1 cellular context compared by ENCODE assay signal in genomic region chr11:3933165-3933628, GRCh38.
A peak's percentile ranks its signal among the peaks of the same experiment; 100 is the strongest.
TF ChIP-seq lines count a peak whose summit lies in the region.

No MANE protein-coding gene starts in this region.

TF ChIP-seq in HepG2, 621 proteins besides CTCF, POLR2A, EP300 and RAD21 (continued from another document and continues in another):
- TF ChIP-seq ATF4 (CRISPR knock-in tag; IDR thresholded peaks at IDR 0.05) (no peak), NCOR1 (IDR thresholded peaks at IDR 0.05; ENCODE audit: borderline replicate concordance, low read length) (peak; percentile 98), ZBTB37 (CRISPR knock-in tag; IDR thresholded peaks at IDR 0.05) (no peak), ZNF564 (CRISPR knock-in tag; IDR thresholded peaks at IDR 0.05) (no peak), ZNF274 (CRISPR knock-in tag; IDR thresholded peaks at IDR 0.05) (no peak), ZNF383 (CRISPR knock-in tag; IDR thresholded peaks at IDR 0.05; ENCODE audit: borderline replicate concordance) (no peak), KMT2A (CRISPR knock-in tag; IDR thresholded peaks at IDR 0.05) (peak; percentile 37; the same call in 1 of the 2 replicates), RBM22 (optimal IDR thresholded peaks at IDR 0.05; ENCODE audit: low read length) (no peak), POLR2AphosphoS2 (IDR thresholded peaks at IDR 0.05; ENCODE audit: low read depth, low read length) (no peak), DNMT3B (CRISPR knock-in tag; conservative IDR thresholded peaks at IDR 0.05) (no peak), ZNF546 (CRISPR knock-in tag; conservative IDR thresholded peaks at IDR 0.05) (no peak), ELF3 (CRISPR knock-in tag; IDR thresholded peaks at IDR 0.05) (peak; percentile 75; the same call in 1 of the 2 replicates), TCF12 (IDR thresholded peaks at IDR 0.05) (no peak), TCF12 (CRISPR knock-in tag; IDR thresholded peaks at IDR 0.05) (0 out of 2 replicates have a peak, but pooled peaks have one; percentile 34), HNF1B (CRISPR knock-in tag; IDR thresholded peaks at IDR 0.05) (peak; percentile 20; the same call in 1 of the 2 replicates), ATAD3A (CRISPR knock-in tag; IDR thresholded peaks at IDR 0.05) (no peak), RARA (CRISPR knock-in tag; IDR thresholded peaks at IDR 0.05) (peak; percentile 84), GMEB1 (CRISPR knock-in tag; IDR thresholded peaks at IDR 0.05; ENCODE audit: borderline replicate concordance) (no peak), PRPF4 (IDR thresholded peaks at IDR 0.05; ENCODE audit: low read depth, low read length, poor library complexity, severe bottlenecking) (no peak), AGO1 (IDR thresholded peaks at IDR 0.05; ENCODE audit: low read depth, low read length, poor library complexity, severe bottlenecking) (no peak), EZH2 (conservative IDR thresholded peaks at IDR 0.05; ENCODE audit: low read depth, low read length) (no peak), FOSL1 (CRISPR knock-in tag; IDR thresholded peaks at IDR 0.05; ENCODE audit: borderline replicate concordance) (no peak), SNAPC4 (CRISPR knock-in tag; IDR thresholded peaks at IDR 0.05) (no peak), ARNT (IDR thresholded peaks at IDR 0.05) (no peak), FOXM1 (CRISPR knock-in tag; IDR thresholded peaks at IDR 0.05) (no peak), MIER3 (CRISPR knock-in tag; IDR thresholded peaks at IDR 0.05; ENCODE audit: borderline replicate concordance) (peak; percentile 85), ZSCAN5A (CRISPR knock-in tag; IDR thresholded peaks at IDR 0.05; ENCODE audit: borderline replicate concordance) (no peak), ZNF562 (CRISPR knock-in tag; IDR thresholded peaks at IDR 0.05; ENCODE audit: borderline replicate concordance) (no peak), ZMYM3 (CRISPR knock-in tag; IDR thresholded peaks at IDR 0.05) (peak; percentile 54; the same call in 1 of the 2 replicates), ELK4 (CRISPR knock-in tag; IDR thresholded peaks at IDR 0.05; ENCODE audit: borderline replicate concordance) (no peak), ZNF782 (CRISPR knock-in tag; IDR thresholded peaks at IDR 0.05; ENCODE audit: borderline replicate concordance) (no peak), NRL (CRISPR knock-in tag; IDR thresholded peaks at IDR 0.05; ENCODE audit: borderline replicate concordance) (no peak), KDM3A (CRISPR knock-in tag; IDR thresholded peaks at IDR 0.05; ENCODE audit: low read depth) (no peak), ZNF460 (CRISPR knock-in tag; IDR thresholded peaks at IDR 0.05; ENCODE audit: borderline replicate concordance) (no peak), TFE3 (CRISPR knock-in tag; IDR thresholded peaks at IDR 0.05) (no peak), ZNF691 (CRISPR knock-in tag; IDR thresholded peaks at IDR 0.05; ENCODE audit: borderline replicate concordance, low read depth) (no peak), TSC22D2 (CRISPR knock-in tag; IDR thresholded peaks at IDR 0.05; ENCODE audit: borderline replicate concordance) (0 out of 2 replicates have a peak, but pooled peaks have one; percentile 18), ZNF781 (CRISPR knock-in tag; IDR thresholded peaks at IDR 0.05; ENCODE audit: borderline replicate concordance, not compliant biosample characterization) (no peak), MLX (CRISPR knock-in tag; IDR thresholded peaks at IDR 0.05) (peak; percentile 92), ZNF225 (CRISPR knock-in tag; IDR thresholded peaks at IDR 0.05) (no peak), SKI (IDR thresholded peaks at IDR 0.05; ENCODE audit: partially characterized antibody) (peak; percentile 68), FOXA1 (IDR thresholded peaks at IDR 0.05) (no peak; the same call in 1 of the 2 replicates), FOXA1 (CRISPR knock-in tag; IDR thresholded peaks at IDR 0.05) (peak; percentile 86), KDM5A (IDR thresholded peaks at IDR 0.05; ENCODE audit: borderline replicate concordance, low read length) (no peak), ARNT2 (CRISPR knock-in tag; IDR thresholded peaks at IDR 0.05; ENCODE audit: low read depth) (no peak), ZNF18 (CRISPR knock-in tag; IDR thresholded peaks at IDR 0.05; ENCODE audit: insufficient replicate concordance) (no peak)
